ENCODE assay signal across 20 cellular contexts in the genomic region with DNA sequence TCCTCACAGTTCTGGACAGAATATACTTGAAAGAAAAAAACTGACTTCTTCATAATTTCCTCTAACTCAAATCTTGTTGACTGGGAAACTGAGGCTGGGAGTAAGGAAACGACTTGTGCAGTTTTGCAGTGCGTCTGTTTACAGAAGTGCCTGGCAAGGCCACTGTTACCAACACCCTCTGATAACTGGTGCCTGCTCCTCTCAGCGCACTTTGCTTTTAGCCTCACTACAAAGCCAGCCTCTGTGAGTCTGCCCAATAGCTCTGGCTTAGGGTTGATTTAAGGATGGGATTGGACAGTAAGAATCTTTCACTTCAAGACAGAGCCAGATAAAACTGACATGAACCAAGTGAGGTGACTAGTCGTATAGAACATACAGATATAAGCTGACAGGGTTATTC.
"Had no signal": no experiment of that assay in that cellular context is flagged by ENCODE, and none has a peak within 500 bp of the region (broad histone marks: within the 10 kb centered on the region; RNA-seq: fewer than 3 reads in every experiment).

No MANE protein-coding gene starts in this region.

- H3K9me3 ChIP-seq: lower lobe of right lung, neutrophil, psoas muscle, tibial nerve, uterus had no signal

- ATAC-seq: lower lobe of right lung; naive thymus-derived CD8-positive, alpha-beta T cell; psoas muscle; sciatic nerve; stimulated activated effector memory CD8-positive, alpha-beta T cell treated with anti-CD3 and anti-CD28 coated beads, Interleukin-12 subunit alpha, Interleukin-12 subunit beta, amount 100 ng/mL, for 72 hours had no signal

- H3K4me1 ChIP-seq: lower lobe of right lung, parathyroid adenoma, tibial nerve, uterus had no signal

- H3K27me3 ChIP-seq: hepatocyte, neutrophil, tibial nerve, uterus had no signal

- H3K9ac ChIP-seq: parathyroid adenoma had no signal

- H2AFZ ChIP-seq: hepatocyte, parathyroid adenoma had no signal

- H3K79me2 ChIP-seq: hepatocyte, parathyroid adenoma had no signal

- H3K4me3 ChIP-seq: hepatocyte, lower lobe of right lung, psoas muscle, skin epidermis, tibial nerve, uterus had no signal

- H3K36me3 ChIP-seq: lower lobe of right lung, neutrophil, tibial nerve, uterus had no signal

- H3K4me2 ChIP-seq: hepatocyte had no signal

- H3K27ac ChIP-seq: hepatocyte, lower lobe of right lung, neutrophil, parathyroid adenoma, psoas muscle, skin epidermis, tibial nerve, uterus had no signal

- DNase-seq: islet precursor cell; lower lobe of right lung; mammary epithelial cell; mesenchymal stem cell; naive thymus-derived CD8-positive, alpha-beta T cell; occipital lobe; psoas muscle; stimulated activated CD4-positive, alpha-beta T cell treated with anti-CD3 and anti-CD28 coated beads, Interleukin-12 subunit alpha, Interleukin-12 subunit beta, amount 100 ng/mL, for 4 hours; stimulated activated CD4-positive, alpha-beta T cell treated with anti-CD3 and anti-CD28 coated beads, Interleukin-15, amount 100 ng/mL, for 24 hours; stimulated activated CD4-positive, alpha-beta T cell treated with anti-CD3 and anti-CD28 coated beads, Interleukin-2, amount 100 ng/mL, for 24 hours; stimulated activated CD4-positive, alpha-beta T cell treated with anti-CD3 and anti-CD28 coated beads, Interleukin-4, amount 100 ng/mL, for 1 hour; stimulated activated naive CD4-positive, alpha-beta T cell; uterus had no signal
